Comparison of ENCODE assay signal across 32 cellular contexts in the genomic region with DNA sequence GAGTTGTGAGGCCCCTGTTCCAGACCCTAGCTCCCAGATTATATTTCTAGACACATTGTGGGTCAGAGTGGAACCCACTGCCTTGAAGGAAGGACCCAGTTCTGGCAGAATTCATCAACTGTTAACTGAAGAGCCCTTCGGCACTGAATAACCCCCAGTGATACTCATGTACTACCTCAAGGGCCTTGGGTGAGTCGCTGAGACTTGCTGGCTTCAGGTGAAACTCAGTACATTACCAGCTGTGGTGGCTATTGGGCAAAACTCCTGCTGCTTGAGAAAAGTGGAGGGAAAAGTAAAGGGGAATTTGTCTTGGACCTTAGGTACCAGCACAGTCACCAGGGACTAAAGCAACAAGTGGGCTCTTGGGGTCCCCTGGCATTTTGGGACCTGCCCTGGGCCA.
"Had no signal": no experiment of that assay in that cellular context is flagged by ENCODE, and none has a peak within 500 bp of the region (broad histone marks: within the 10 kb centered on the region; RNA-seq: fewer than 3 reads in every experiment).

No MANE protein-coding gene starts in this region.

- H3K4me3 Mint-ChIP-seq: activated CD4-positive, alpha-beta T cell treated with anti-CD3 and anti-CD28 coated beads, Interleukin-2, amount 10 ng/mL, durations not matched to agents 24 days and 14 days; activated CD8-positive, alpha-beta T cell treated with anti-CD3 and anti-CD28 coated beads for 36 hours; activated naive CD8-positive, alpha-beta T cell treated with anti-CD3 and anti-CD28 coated beads for 36 hours; activated T-cell treated with anti-CD3 and anti-CD28 coated beads, Interleukin-2, amount 50 U/mL, for 72 hours; activated T-helper 17 cell treated with anti-CD3 and anti-CD28 coated beads, Interleukin-2, amount 50 U/mL, for 72 hours; central memory CD8-positive, alpha-beta T cell had no signal

- H3K4me1 Mint-ChIP-seq: activated CD4-positive, alpha-beta T cell treated with anti-CD3 and anti-CD28 coated beads, Interleukin-2, amount 10 ng/mL, durations not matched to agents 24 days and 14 days; activated naive CD8-positive, alpha-beta T cell treated with anti-CD3 and anti-CD28 coated beads for 36 hours; activated T-helper 17 cell treated with anti-CD3 and anti-CD28 coated beads, Interleukin-2, amount 50 U/mL, for 72 hours; central memory CD8-positive, alpha-beta T cell had no signal

- H3K36me3 Mint-ChIP-seq: activated naive CD8-positive, alpha-beta T cell treated with anti-CD3 and anti-CD28 coated beads for 36 hours had no signal

- H3K36me3 ChIP-seq: WERI-Rb-1 had no signal

- DNase-seq: activated CD4-positive, alpha-beta T cell treated with anti-CD3 and anti-CD28 coated beads for 1 hour; activated CD4-positive, alpha-beta T cell treated with anti-CD3 and anti-CD28 coated beads, Interleukin-2, amount 10 ng/mL, durations not matched to agents 24 days and 14 days; activated CD4-positive, alpha-beta T cell treated with anti-CD3 and anti-CD28 coated beads, Interleukin-2, amount 50 U/mL, for 4 hours; activated CD4-positive, CD25-positive, alpha-beta regulatory T cell; activated CD8-positive, alpha-beta T cell treated with anti-CD3 and anti-CD28 coated beads for 36 hours; activated effector memory CD4-positive, alpha-beta T cell treated with anti-CD3 and anti-CD28 coated beads, Interleukin-2, amount 50 U/mL, for 16 hours; activated naive CD4-positive, alpha-beta T cell; activated naive CD4-positive, alpha-beta T cell treated with anti-CD3 and anti-CD28 coated beads, Interleukin-2, amount 50 U/mL, for 16 hours; activated naive CD8-positive, alpha-beta T cell treated with anti-CD3 and anti-CD28 coated beads for 36 hours; activated T-cell treated with anti-CD3 and anti-CD28 coated beads, Interleukin-2, amount 50 U/mL, for 1 hour; activated T-cell treated with anti-CD3 and anti-CD28 coated beads, Interleukin-2, amount 50 U/mL, for 72 hours; amniotic stem cell; aorta; NCI-H1092 treated with DMSO at 0.1 percent for 48 hours; NCI-H1417; NCI-H146; NCI-H187; NCI-H2029 treated with DMSO at 0.1 percent for 48 hours; NCI-H2107; NCI-H2171 treated with DMSO at 0.1 percent for 48 hours; NCI-H2227 treated with DMSO at 0.1 percent for 48 hours; NCI-H446; NCI-H510A treated with DMSO at 0.1 percent for 48 hours; NCI-H69; NCI-H82; SIG-M5; SW 1271; T-helper 1 cell; WERI-Rb-1 had no signal

- H3K9ac ChIP-seq: KMS-11 had no signal

- H3K27ac ChIP-seq: KMS-11, WERI-Rb-1 had no signal

- H3K27me3 Mint-ChIP-seq: activated CD4-positive, alpha-beta T cell treated with anti-CD3 and anti-CD28 coated beads, Interleukin-2, amount 10 ng/mL, durations not matched to agents 24 days and 14 days; activated CD8-positive, alpha-beta T cell treated with anti-CD3 and anti-CD28 coated beads for 36 hours; activated naive CD8-positive, alpha-beta T cell treated with anti-CD3 and anti-CD28 coated beads for 36 hours; activated T-helper 17 cell treated with anti-CD3 and anti-CD28 coated beads, Interleukin-2, amount 50 U/mL, for 72 hours; central memory CD8-positive, alpha-beta T cell had no signal

- H3K4me2 ChIP-seq: KMS-11 had no signal

- H3K27ac Mint-ChIP-seq: activated CD4-positive, alpha-beta T cell treated with anti-CD3 and anti-CD28 coated beads, Interleukin-2, amount 10 ng/mL, durations not matched to agents 24 days and 14 days; activated CD8-positive, alpha-beta T cell treated with anti-CD3 and anti-CD28 coated beads for 36 hours; activated naive CD8-positive, alpha-beta T cell treated with anti-CD3 and anti-CD28 coated beads for 36 hours; activated T-cell treated with anti-CD3 and anti-CD28 coated beads, Interleukin-2, amount 50 U/mL, for 72 hours; activated T-helper 17 cell treated with anti-CD3 and anti-CD28 coated beads, Interleukin-2, amount 50 U/mL, for 72 hours had no signal
